8 cellular contexts compared by ENCODE assay signal in the genomic region with DNA sequence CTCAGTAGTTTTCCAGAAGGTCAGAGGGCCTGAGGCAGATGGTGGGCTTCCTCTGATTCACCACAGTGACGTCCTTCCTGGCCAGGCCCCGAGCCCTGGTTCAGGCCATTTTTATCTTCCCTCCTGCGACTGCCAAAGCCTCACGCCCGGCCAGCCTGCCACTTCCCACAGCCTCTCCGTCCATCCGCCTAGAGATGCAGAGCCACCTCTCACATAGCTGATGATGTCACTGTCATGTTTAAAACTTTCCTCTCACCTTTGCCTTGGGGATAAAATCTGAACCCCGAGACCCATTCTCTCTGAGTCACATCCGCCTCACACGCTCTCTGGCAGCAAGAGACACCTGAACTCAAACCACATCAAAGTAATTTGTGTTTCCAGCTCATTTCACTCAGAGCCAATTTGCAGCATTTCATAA.
DNase-seq lines count a peak whose midpoint lies in the region; TF ChIP-seq lines count a peak whose summit lies in the region.

No MANE protein-coding gene starts in this region.

- no peak for TF ChIP-seq POLR2A in Peyer's patch (IDR thresholded peaks at IDR 0.05)

- H3K27ac ChIP-seq in left ventricle myocardium inferior (replicated peaks): no peak overlapping the region
- H3K27ac ChIP-seq in Peyer's patch: peak overlapping the region in 1 of 4 donors; percentile 25

- H3K36me3 ChIP-seq in left ventricle myocardium inferior (no peaks in the 10 kb centered on the region), Peyer's patch (no peaks in the 10 kb centered on the region)

- H3K4me1 ChIP-seq in left ventricle myocardium inferior: no peaks in the 10 kb centered on the region
- H3K4me1 ChIP-seq in Peyer's patch: no peaks in the 10 kb centered on the region

- H3K4me3 ChIP-seq in left ventricle myocardium inferior (no peak overlapping the region), Peyer's patch (no peak overlapping the region)

- H3K27me3 ChIP-seq in left ventricle myocardium inferior (ENCODE audit: low read depth) (peaks cover 6% of the 10 kb centered on the region), Peyer's patch (no peaks in the 10 kb centered on the region)

- H3K9me3 ChIP-seq in left ventricle myocardium inferior (replicated peaks): no peaks in the 10 kb centered on the region
- H3K9me3 ChIP-seq in Peyer's patch: no peaks in the 10 kb centered on the region

- DNase-seq in left ventricle myocardium inferior (peak; percentile 16), cardiac septum (ENCODE audit: low spot score) (no peak), Peyer's patch (peak in 2 of 3 donors; percentile 49 to 68), hepatic stellate cell (ENCODE audit: low spot score) (no peak), GDM1 (lab: John Stamatoyannopoulos, UW) (no peak), SKM-1 treated with dmso at 0.1 percent for 144 hours (lab: John Stamatoyannopoulos, UW; ENCODE audit: unreplicated experiment) (no peak)
- peak; percentile 83 for DNase-seq in activated naive CD4-positive, alpha-beta T cell treated with anti-CD3 and anti-CD28 coated beads, Interleukin-2, amount 50 U/mL, for 16 hours
- DNase-seq in stimulated activated CD4-positive, alpha-beta T cell treated with anti-CD3 and anti-CD28 coated beads, Interleukin-15, amount 100 ng/mL, for 1 hour (ENCODE audit: low read depth in 1 of 2, low spot score in 1 of 2): peak; percentile 34 to 44

- TF ChIP-seq CTCF in left ventricle myocardium inferior (IDR thresholded peaks at IDR 0.05; ENCODE audit: borderline replicate concordance) (no peak), Peyer's patch (IDR thresholded peaks at IDR 0.05) (no peak)

- intact Hi-C loops in left ventricle myocardium inferior (cut with micrococcal nuclease): no loop called here
- intact Hi-C loops in cardiac septum (cut with DNase I): no loop called here

Comparison
In these comparisons a context has a peak if more than half of its experiments do, and no peak if none do; other contexts are left out.
1. DNase-seq: peak in left ventricle myocardium inferior (single experiment), Peyer's patch (2 of 3), activated naive CD4-positive, alpha-beta T cell treated with anti-CD3 and anti-CD28 coated beads, Interleukin-2, amount 50 U/mL, for 16 hours (single experiment) and stimulated activated CD4-positive, alpha-beta T cell treated with anti-CD3 and anti-CD28 coated beads, Interleukin-15, amount 100 ng/mL, for 1 hour (2 of 2); none in cardiac septum (single experiment), hepatic stellate cell (single experiment), GDM1 (single experiment) and SKM-1 treated with dmso at 0.1 percent for 144 hours (single experiment).